Comparison of ENCODE assay signal across 12 cellular contexts in genomic region chr11:126415128-126415527, GRCh38. TPM values are rescaled to one million over a fixed set of nuclear protein-coding genes. Genes with fewer than 3 reads are reported as not detected.
DNase-seq lines count a peak whose midpoint lies in the region; ATAC-seq, FAIRE-seq and TF ChIP-seq lines count a peak whose summit lies in the region.
"Had no signal": no experiment of that assay in that cellular context is flagged by ENCODE, and none has a peak within 500 bp of the region (broad histone marks: within the 10 kb centered on the region; RNA-seq: fewer than 3 reads in every experiment).

No MANE protein-coding gene starts in this region.

- POLR2A ChIA-PET in HepG2 (lab: Yijun Ruan, JAX) = no interaction called here
- POLR2A ChIA-PET in CD8-positive, alpha-beta memory T cell (lab: Charles Lee) = no interaction called here

- no peaks in the 10 kb centered on the region for H3K27me3 ChIP-seq in liver (ENCODE audit: control insufficient read depth in 4 of 4, insufficient read depth in 4 of 4, low read length in 3 of 4)
- H3K27me3 ChIP-seq in HepG2 (ENCODE audit: control insufficient read depth in 1 of 2, insufficient read depth in 2 of 2, low read length in 2 of 2) = no peaks in the 10 kb centered on the region
- H3K27me3 ChIP-seq in prostate gland (replicated peaks; ENCODE audit: insufficient read depth) = no peaks in the 10 kb centered on the region
- no peaks in the 10 kb centered on the region for H3K27me3 ChIP-seq in CD8-positive, alpha-beta memory T cell (ENCODE audit: insufficient read depth, low read length, poor library complexity, severe bottlenecking)

- H2AFZ ChIP-seq in HepG2 (ENCODE audit: low read length) = no peak overlapping the region

- TF ChIP-seq POLR2A in HepG2 (IDR thresholded peaks at IDR 0.05; ENCODE audit: insufficient read depth in 1 of 2, low read depth in 2 of 2, low read length in 2 of 2) = no peak
- TF ChIP-seq POLR2A in prostate gland (IDR thresholded peaks at IDR 0.05) = no peak

- no peaks in the 10 kb centered on the region for H3K27me3 Mint-ChIP-seq in CD8-positive, alpha-beta memory T cell

- TF ChIP-seq RAD21 in liver (IDR thresholded peaks at IDR 0.05) (no peak), HepG2 (CRISPR knock-in tag; IDR thresholded peaks at IDR 0.05) (no peak)

- ATAC-seq in HepG2 = no peak
- ATAC-seq in GM21447 (IDR thresholded peaks at IDR 0.05; ENCODE audit: unreplicated experiment) = no peak
- ATAC-seq: HCT116 had no signal

- H3K9me3 ChIP-seq in liver (ENCODE audit: control insufficient read depth in 4 of 4, low read length in 3 of 4) = no peaks in the 10 kb centered on the region
- H3K9me3 ChIP-seq in HepG2 (ENCODE audit: low read length) = no peaks in the 10 kb centered on the region
- no peaks in the 10 kb centered on the region for H3K9me3 ChIP-seq in prostate gland
- H3K9me3 ChIP-seq in CD8-positive, alpha-beta memory T cell (ENCODE audit: low read length) = no peaks in the 10 kb centered on the region

- TF ChIP-seq CTCF in liver (IDR thresholded peaks at IDR 0.05; ENCODE audit: low read depth, low read length, missing input control) = no peak
- no peak for TF ChIP-seq CTCF in HepG2 (CRISPR knock-in tag; IDR thresholded peaks at IDR 0.05)
- TF ChIP-seq CTCF in prostate gland (IDR thresholded peaks at IDR 0.05) = no peak

- peaks cover 7 to 14% (median 8%) of the 10 kb centered on the region in 3 donors for H3K4me1 Mint-ChIP-seq in CD8-positive, alpha-beta memory T cell

- TF ChIP-seq EP300 in HepG2 (IDR thresholded peaks at IDR 0.05; ENCODE audit: low read depth in 2 of 2, low read length in 2 of 2) (no peak), HepG2 (CRISPR knock-in tag; IDR thresholded peaks at IDR 0.05; ENCODE audit: borderline replicate concordance) (no peak)

- FAIRE-seq in HepG2 (lab: Jason Lieb, UNC) = no peak
- FAIRE-seq in RCC 7860 (lab: Jason Lieb, UNC) = no peak

- DNase-seq in HepG2 (ENCODE audit: low spot score) (no peak), hippocampal formation (lab: John Stamatoyannopoulos, UW) (peak; percentile 35 to 73), prostate gland (ENCODE audit: low spot score) (no peak), RCC 7860 (ENCODE audit: low spot score) (no peak), NCI-H526 (lab: John Stamatoyannopoulos, UW) (no peak)
- DNase-seq in CD8-positive, alpha-beta memory T cell = no peak
- DNase-seq: activated T-cell treated with anti-CD3 and anti-CD28 coated beads, Interleukin-2, amount 50 U/mL, for 1 hour; NCI-H1105 treated with DMSO at 0.1 percent for 48 hours; T1000 had no signal

- no TSS peak for BruUV-seq in HepG2 (replicated peaks; lab: Mats Ljungman, UMichigan)

- intact Hi-C loops in HepG2 (cut with micrococcal nuclease; ENCODE audit: unreplicated experiment) (no loop called here), prostate gland (cut with DNase I) (loop anchor here (5.0 kb wide), 2 partner anchors 58 to 98 kb away; partner anchors contain the start of gene ST3GAL4)

- no peak overlapping the region for H3K4me2 ChIP-seq in HepG2 (ENCODE audit: low read depth, low read length)

- no peaks in the 10 kb centered on the region for H3K9me3 Mint-ChIP-seq in CD8-positive, alpha-beta memory T cell

- H3K36me3 Mint-ChIP-seq in CD8-positive, alpha-beta memory T cell = peaks cover 0 to 10% (median 4%) of the 10 kb centered on the region in 3 donors

- H3K9ac ChIP-seq in liver (ENCODE audit: low read depth in 1 of 2, low read length in 2 of 2) (no peak overlapping the region), HepG2 (ENCODE audit: insufficient read depth, low read depth, low read length) (no peak overlapping the region)

- H3K4me3 ChIP-seq in liver (ENCODE audit: low read depth in 1 of 3, low read length in 3 of 3) (no peak overlapping the region), HepG2 (replicated peaks in 1 of 3; ENCODE audit: insufficient read depth in 1 of 3, low read depth in 2 of 3, low read length in 3 of 3) (no peak overlapping the region), prostate gland (no peak overlapping the region)
- H3K4me3 ChIP-seq in CD8-positive, alpha-beta memory T cell (ENCODE audit: low read length) = no peak overlapping the region

- H3K27ac ChIP-seq in liver (ENCODE audit: low read depth in 1 of 2, low read length in 2 of 2) = peak overlapping the region; percentile 52 to 72
- H3K27ac ChIP-seq in HepG2 (ENCODE audit: extremely low read length, insufficient read depth, low read length) = no peak overlapping the region
- peak overlapping the region; percentile 69 to 78 for H3K27ac ChIP-seq in prostate gland
- no peak overlapping the region for H3K27ac ChIP-seq in CD8-positive, alpha-beta memory T cell (ENCODE audit: low read depth, low read length)

- H4K20me1 ChIP-seq in HepG2 (ENCODE audit: insufficient read depth, low read length) = no peaks in the 10 kb centered on the region

- H3K36me3 ChIP-seq in liver (ENCODE audit: control insufficient read depth in 4 of 4, insufficient read depth in 3 of 4, low read depth in 1 of 4, low read length in 3 of 4) (peaks cover 0 to 22% (median 4%) of the 10 kb centered on the region in 4 donors), HepG2 (replicated peaks in 1 of 2; ENCODE audit: control insufficient read depth in 1 of 2, insufficient read depth in 2 of 2, low read length in 2 of 2) (peaks cover 4 to 38% of the 10 kb centered on the region in 2 experiments; a peak in 4 of 5 replicates), prostate gland (no peaks in the 10 kb centered on the region)
- H3K36me3 ChIP-seq in CD8-positive, alpha-beta memory T cell (ENCODE audit: insufficient read depth, low read length) = no peaks in the 10 kb centered on the region

- peak overlapping the region in 1 of 7 donors; percentile 77 for H3K4me3 Mint-ChIP-seq in CD8-positive, alpha-beta memory T cell

- in situ Hi-C loops in HepG2 (cut with HindIII; ENCODE audit: extremely low pct_ligation_motif_present, low pct_unique_long_range_greater_than_20kb) = no loop called here

- H3K79me2 ChIP-seq in HepG2 (ENCODE audit: insufficient read depth, low read length) = no peaks in the 10 kb centered on the region

- H3K4me1 ChIP-seq in liver (ENCODE audit: control insufficient read depth in 4 of 4, insufficient read depth in 4 of 4, low read length in 3 of 4) (peaks cover 0 to 3% (median 0%) of the 10 kb centered on the region in 4 donors), HepG2 (ENCODE audit: insufficient read depth, low read length) (no peaks in the 10 kb centered on the region), prostate gland (replicated peaks) (peaks cover 4% of the 10 kb centered on the region)
- peaks cover 7% of the 10 kb centered on the region for H3K4me1 ChIP-seq in CD8-positive, alpha-beta memory T cell (ENCODE audit: insufficient read depth, low read length)

- WGBS in liver = 79% methylated on average over 7 of the region's 7 CpGs
- 88% methylated on average over 7 of the region's 7 CpGs for WGBS in HepG2 (ENCODE audit: low lambda C conversion rate)
- WGBS in prostate gland = 20% methylated on average over 7 of the region's 7 CpGs

- CTCF ChIA-PET in HepG2 (lab: Yijun Ruan, JAX; ENCODE audit: low intra/inter-chr PET ratio, low total read pairs) = no interaction called here
- CTCF ChIA-PET in CD8-positive, alpha-beta memory T cell (lab: Charles Lee) = no interaction called here

- peak overlapping the region in 1 of 8 donors; percentile 47 for H3K27ac Mint-ChIP-seq in CD8-positive, alpha-beta memory T cell

TF ChIP-seq in HepG2, 621 proteins besides CTCF, POLR2A, EP300 and RAD21 (continues in another document):
- TF ChIP-seq RCOR2 (CRISPR knock-in tag; IDR thresholded peaks at IDR 0.05) (no peak), KLF13 (CRISPR knock-in tag; IDR thresholded peaks at IDR 0.05) (no peak), IKZF5 (CRISPR knock-in tag; IDR thresholded peaks at IDR 0.05) (no peak), GFI1 (CRISPR knock-in tag; IDR thresholded peaks at IDR 0.05; ENCODE audit: borderline replicate concordance) (no peak), ZNF605 (CRISPR knock-in tag; IDR thresholded peaks at IDR 0.05) (no peak)

RNA-seq across cellular contexts. Expression of gene ST3GAL4, which starts 59.6 kb away (rescaled TPM):
- total RNA-seq in liver (10 to 100 TPM in 1 of 2 donors, 1 to 10 TPM in 1; 7.4 to 18.4 TPM), HepG2 (2016; rRNA removed; fragmentation: Illumina TruSeq; extraction: Trizol) (7.4 and 13.3 TPM in 2 replicates), prostate gland (100 to 1,000 TPM in 1 of 2 donors, 10 to 100 TPM in 1; 29.2 to 192 TPM)
- polyA plus RNA-seq in liver (10 to 100 TPM in 1 of 2 donors, 1 to 10 TPM in 1; 4.5 to 13.7 TPM), HepG2 (2011; rRNA removed) (9.1 and 12.5 TPM in 2 replicates)
- total RNA-seq in HepG2 (2016; cell fraction: cytosol; rRNA removed; fragmentation: Illumina TruSeq; extraction: Trizol; ENCODE audit: low read depth) = 26.0 and 28.4 TPM in 2 replicates
- 6.5 and 14.0 TPM in 2 replicates for total RNA-seq in HepG2 (2016; cell fraction: insoluble cytoplasmic fraction; rRNA removed; fragmentation: Illumina TruSeq; extraction: Trizol)
- total RNA-seq in HepG2 (2016; cell fraction: membrane; rRNA removed; fragmentation: Illumina TruSeq; extraction: Trizol) = 29.9 and 31.6 TPM in 2 replicates
- total RNA-seq in HepG2 (2016; cell fraction: nucleus; rRNA removed; fragmentation: Illumina TruSeq; extraction: Trizol) = 10.2 and 12.2 TPM in 2 replicates
- 8.8 and 9.2 TPM in 2 replicates for polyA plus RNA-seq in HepG2 (2011; cell fraction: cytosol; rRNA removed)
- 15.0 and 15.5 TPM in 2 replicates for polyA plus RNA-seq in HepG2 (2011; cell fraction: nucleus; rRNA removed)
- 7.8 and 8.2 TPM in 2 replicates for polyA plus RNA-seq in HepG2 (2012)
- 22.6 and 26.2 TPM in 2 replicates for polyA plus RNA-seq in HepG2 (2016; cell fraction: cytosol; fragmentation: Illumina TruSeq; extraction: Trizol; ENCODE audit: low read depth)
- polyA plus RNA-seq in HepG2 (2016; cell fraction: insoluble cytoplasmic fraction; fragmentation: Illumina TruSeq; extraction: Trizol; ENCODE audit: low read depth) = 7.6 and 9.2 TPM in 2 replicates
- 26.9 and 30.2 TPM in 2 replicates for polyA plus RNA-seq in HepG2 (2016; cell fraction: membrane; fragmentation: Illumina TruSeq; extraction: Trizol; ENCODE audit: low read depth)
- 24.7 and 27.7 TPM in 2 replicates for polyA plus RNA-seq in HepG2 (2016; cell fraction: nucleus; fragmentation: Illumina TruSeq; extraction: Trizol; ENCODE audit: insufficient read depth, low read depth)
- polyA minus RNA-seq in HepG2 (2011; rRNA and poly(A)+ RNA removed; ENCODE audit: low replicate concordance) = 17.0 and 116 TPM in 2 replicates
- 3.8 and 4.3 TPM in 2 replicates for polyA minus RNA-seq in HepG2 (2011; cell fraction: cytosol; rRNA and poly(A)+ RNA removed)
- 5.8 and 7.1 TPM in 2 replicates for polyA minus RNA-seq in HepG2 (2011; cell fraction: nucleus; rRNA and poly(A)+ RNA removed)
- total RNA-seq in CD8-positive, alpha-beta memory T cell = 10 to 100 TPM; 11.0 to 12.5 TPM
- polyA plus RNA-seq in CD8-positive, alpha-beta memory T cell = 8.3 TPM

Comparison
In these comparisons a context has a peak if more than half of its experiments do, and no peak if none do; other contexts are left out.
1. H3K27ac ChIP-seq: peak in liver (2 of 2) and prostate gland (2 of 2); none in HepG2 (single experiment) and CD8-positive, alpha-beta memory T cell (single experiment).
2. DNase-seq: peak in hippocampal formation (2 of 2); none in HepG2 (single experiment), prostate gland (single experiment), RCC 7860 (single experiment), NCI-H526 (0 of 2) and CD8-positive, alpha-beta memory T cell (0 of 5).